ENCODE assay signal across 17 cellular contexts in genomic region chr15:49468440-49468839, GRCh38. TPM values are rescaled to one million over a fixed set of nuclear protein-coding genes. Genes with fewer than 3 reads are reported as not detected.
A peak's percentile ranks its signal among the peaks of the same experiment; 100 is the strongest.
DNase-seq lines count a peak whose midpoint lies in the region; ATAC-seq and TF ChIP-seq lines count a peak whose summit lies in the region.
"Had no signal": no experiment of that assay in that cellular context is flagged by ENCODE, and none has a peak within 500 bp of the region (broad histone marks: within the 10 kb centered on the region; RNA-seq: fewer than 3 reads in every experiment).

No MANE protein-coding gene starts in this region.

- H4K20me1 ChIP-seq in GM23248 (ENCODE audit: insufficient read depth) (no peaks in the 10 kb centered on the region), smooth muscle cell (ENCODE audit: low read depth) (peaks cover 93% of the 10 kb centered on the region)

- H3K4me1 Mint-ChIP-seq in T-helper 17 cell: peaks cover 6% of the 10 kb centered on the region

- H3K9me3 ChIP-seq in GM23248 (ENCODE audit: low read depth) (no peaks in the 10 kb centered on the region), right cardiac atrium (ENCODE audit: control insufficient read depth, low read length) (no peaks in the 10 kb centered on the region), smooth muscle cell (replicated peaks; ENCODE audit: low read depth) (no peaks in the 10 kb centered on the region), T-helper 17 cell (ENCODE audit: control insufficient read depth, low read length, poor library complexity, severe bottlenecking) (no peaks in the 10 kb centered on the region)
- H3K9me3 ChIP-seq: prostate gland had no signal

- H3K4me3 ChIP-seq in GM23248: peak overlapping the region; percentile 63
- no peak overlapping the region for H3K4me3 ChIP-seq in right cardiac atrium (ENCODE audit: low read length)
- H3K4me3 ChIP-seq in smooth muscle cell: no peak overlapping the region
- H3K4me3 ChIP-seq: prostate gland had no signal

- intact Hi-C loops in right cardiac atrium (cut with DNase I) (loop anchor here in 1 of 4 donors (10.0 kb wide), 1 partner anchor 536 kb away; no protein-coding TSS in a partner anchor), left colon (cut with DNase I, micrococcal nuclease) (no loop called here)

- ATAC-seq in SK-N-SH treated with all-trans-retinoic acid at 6 μM for 48 hours (peak; percentile 44; the same call in 2 of the 3 replicates), right cardiac atrium (peak; percentile 38 to 48), left colon (no peak), GM19463 (IDR thresholded peaks at IDR 0.05; ENCODE audit: unreplicated experiment) (no peak), HG03175 (IDR thresholded peaks at IDR 0.05; ENCODE audit: unreplicated experiment) (no peak), T-helper 17 cell (no peak)
- ATAC-seq: activated CD8-positive, alpha-beta T cell treated with anti-CD3 and anti-CD28 coated beads for 36 hours had no signal

- no peak overlapping the region for H3K4me3 Mint-ChIP-seq in T-helper 17 cell
- H3K4me3 Mint-ChIP-seq: activated CD8-positive, alpha-beta T cell treated with anti-CD3 and anti-CD28 coated beads for 36 hours; CD4-positive, alpha-beta memory T cell had no signal

- peak overlapping the region; percentile 62 for H3K9ac ChIP-seq in GM23248
- no peak overlapping the region for H3K9ac ChIP-seq in smooth muscle cell (ENCODE audit: low read depth)

- H3K79me2 ChIP-seq in GM23248 (ENCODE audit: insufficient read depth) (peaks cover 100% of the 10 kb centered on the region), smooth muscle cell (ENCODE audit: low read depth) (peaks cover 16% of the 10 kb centered on the region)

- no peaks in the 10 kb centered on the region for H3K9me2 ChIP-seq in GM23248 (ENCODE audit: insufficient read depth)

- H3F3A ChIP-seq in GM23248 (ENCODE audit: insufficient read depth): peaks cover 95% of the 10 kb centered on the region
- peaks cover 6% of the 10 kb centered on the region for H3F3A ChIP-seq in smooth muscle cell (ENCODE audit: low read depth)

- peaks cover 5% of the 10 kb centered on the region for H3K27me3 Mint-ChIP-seq in T-helper 17 cell
- H3K27me3 Mint-ChIP-seq: activated CD8-positive, alpha-beta T cell treated with anti-CD3 and anti-CD28 coated beads for 36 hours; CD4-positive, alpha-beta memory T cell had no signal

- no peak for TF ChIP-seq CTCF in smooth muscle cell (IDR thresholded peaks at IDR 0.05; ENCODE audit: borderline replicate concordance, insufficient read depth, poor library complexity, severe bottlenecking)

- in situ Hi-C loops in GM23248 (cut with MboI): no loop called here

- H3K27me3 ChIP-seq in GM23248 (replicated peaks; ENCODE audit: insufficient read depth): no peaks in the 10 kb centered on the region
- H3K27me3 ChIP-seq in right cardiac atrium (ENCODE audit: control insufficient read depth, insufficient read depth): no peaks in the 10 kb centered on the region
- H3K27me3 ChIP-seq in smooth muscle cell (ENCODE audit: low read depth): no peaks in the 10 kb centered on the region
- H3K27me3 ChIP-seq: brain microvascular endothelial cell had no signal

- H3K36me3 ChIP-seq in GM23248 (ENCODE audit: low read depth) (peaks cover 49% of the 10 kb centered on the region), smooth muscle cell (ENCODE audit: low read depth) (peaks cover 8% of the 10 kb centered on the region)
- H3K36me3 ChIP-seq: brain microvascular endothelial cell, prostate gland had no signal

- 3 to 5% methylated on average over 2 of the region's 2 CpGs for WGBS in GM23248 (ENCODE audit: low coverage in 1 of 2, low lambda C conversion rate in 2 of 2, missing lambda C conversion rate in 2 of 2), 2 experiments
- 64% methylated on average over 2 of the region's 2 CpGs for WGBS in right cardiac atrium
- WGBS in smooth muscle cell (ENCODE audit: low lambda C conversion rate): 64% methylated on average over 2 of the region's 2 CpGs

- H3K27ac Mint-ChIP-seq in T-helper 17 cell: no peak overlapping the region
- H3K27ac Mint-ChIP-seq: activated CD8-positive, alpha-beta T cell treated with anti-CD3 and anti-CD28 coated beads for 36 hours; CD4-positive, alpha-beta memory T cell had no signal

- H3K4me1 ChIP-seq in GM23248 (ENCODE audit: insufficient read depth) (peaks cover 90% of the 10 kb centered on the region), right cardiac atrium (ENCODE audit: control insufficient read depth, insufficient read depth, low read length) (peaks cover 2% of the 10 kb centered on the region), smooth muscle cell (ENCODE audit: low read depth) (peaks cover 6% of the 10 kb centered on the region)
- H3K4me1 ChIP-seq: prostate gland had no signal

- peaks cover 2% of the 10 kb centered on the region for H3K36me3 Mint-ChIP-seq in T-helper 17 cell (ENCODE audit: low read depth)
- H3K36me3 Mint-ChIP-seq: CD4-positive, alpha-beta memory T cell had no signal

- H3K27ac ChIP-seq in GM23248 (peak overlapping the region; percentile 69), right cardiac atrium (ENCODE audit: low read length) (no peak overlapping the region), smooth muscle cell (ENCODE audit: low read depth) (peak overlapping the region; percentile 10)
- H3K27ac ChIP-seq: brain microvascular endothelial cell, prostate gland had no signal

- H3K4me2 ChIP-seq in GM23248 (ENCODE audit: unreplicated experiment) (peak overlapping the region; percentile 88), smooth muscle cell (no peak overlapping the region)

- DNase-seq in GM23248: peak; percentile 82
- DNase-seq in right cardiac atrium: no peak
- DNase-seq in smooth muscle cell (lab: John Stamatoyannopoulos, UW; ENCODE audit: unreplicated experiment): no peak
- DNase-seq in left colon: no peak
- DNase-seq in T-helper 17 cell: no peak
- DNase-seq: activated CD8-positive, alpha-beta T cell treated with anti-CD3 and anti-CD28 coated beads for 36 hours; activated gamma-delta T cell; brain microvascular endothelial cell; CD4-positive, alpha-beta memory T cell; NCI-H1417; NCI-H524 treated with DMSO at 0.1 percent for 48 hours; stimulated activated CD4-positive, alpha-beta T cell treated with anti-CD3 and anti-CD28 coated beads, Interleukin-4, amount 100 ng/mL, for 4 hours; stimulated activated naive CD4-positive, alpha-beta T cell had no signal

- no peak overlapping the region for H2AFZ ChIP-seq in GM23248
- no peak overlapping the region for H2AFZ ChIP-seq in smooth muscle cell (ENCODE audit: low read depth)

TF ChIP-seq in SK-N-SH treated with all-trans-retinoic acid at 6 μM for 48 hours, 23 proteins besides CTCF, POLR2A, EP300 and RAD21:
- TF ChIP-seq ZNF70 (CRISPR knock-in tag; IDR thresholded peaks at IDR 0.05): no peak
- peak; percentile 79; the same call in 1 of the 2 replicates for TF ChIP-seq TCF4 (CRISPR knock-in tag; IDR thresholded peaks at IDR 0.05; ENCODE audit: borderline replicate concordance)

RNA-seq across cellular contexts. Expression of gene FGF7, which starts 45.4 kb away (rescaled TPM):
- total RNA-seq in GM23248 (2014; rRNA removed; shearing (Covaris generic)): 331 and 351 TPM in 2 replicates
- 362 and 400 TPM in 2 replicates for polyA plus RNA-seq in GM23248 (2016; fragmentation: Nextera tagmentation; extraction: Ambion mirVana)
- total RNA-seq in right cardiac atrium: 10 to 100 TPM; 29.0 to 50.0 (median 39.0) TPM
- 21.3 TPM for polyA plus RNA-seq in right cardiac atrium
- total RNA-seq in smooth muscle cell: 358 and 430 TPM in 2 replicates
- 210 and 281 TPM in 2 replicates for polyA plus RNA-seq in smooth muscle cell
- 10 to 100 TPM in 1 of 2 donors, 1 to 10 TPM in 1; 4.5 to 11.0 TPM for total RNA-seq in left colon
- under 1 TPM in 1 of 2 donors, not detected in 1; 0.05 TPM for total RNA-seq in T-helper 17 cell
- total RNA-seq: activated CD8-positive, alpha-beta T cell treated with anti-CD3 and anti-CD28 coated beads for 36 hours had no signal
- polyA plus RNA-seq: CD4-positive, alpha-beta memory T cell had no signal

Comparison
In these comparisons a context has a peak if more than half of its experiments do, and no peak if none do; other contexts are left out.
1. ATAC-seq: peak in SK-N-SH treated with all-trans-retinoic acid at 6 μM for 48 hours (single experiment) and right cardiac atrium (2 of 2); none in left colon (single experiment), GM19463 (single experiment), HG03175 (single experiment) and T-helper 17 cell (single experiment).
2. RNA of gene FGF7, which starts 45.4 kb away (total RNA-seq): 358 to 430 TPM in smooth muscle cell, 331 to 351 TPM in GM23248, 29.0 to 50.0 TPM in right cardiac atrium and 4.5 to 11.0 TPM in left colon; 0.05 TPM in T-helper 17 cell; every median in the first group is over 4 times any median in the second.